Comparison of ENCODE assay signal across 20 cellular contexts in genomic region chr17:69949931-69950330, GRCh38.
"Had no signal": no experiment of that assay in that cellular context is flagged by ENCODE, and none has a peak within 500 bp of the region (broad histone marks: within the 10 kb centered on the region; RNA-seq: fewer than 3 reads in every experiment).

No MANE protein-coding gene starts in this region.

- H3K36me3 ChIP-seq: heart left ventricle, sigmoid colon, uterus, WERI-Rb-1 had no signal

- H3K4me3 ChIP-seq: heart left ventricle, sigmoid colon, uterus had no signal

- H3K27me3 ChIP-seq: heart left ventricle, sigmoid colon, uterus had no signal

- H3K27ac ChIP-seq: epithelial cell of prostate, heart left ventricle, sigmoid colon, uterus, WERI-Rb-1 had no signal

- ATAC-seq: activated CD8-positive, alpha-beta memory T cell treated with anti-CD3 and anti-CD28 coated beads, Interleukin-2, amount 10 ng/mL, durations not matched to agents 7 days and 5 days; activated CD8-positive, alpha-beta T cell treated with anti-CD3 and anti-CD28 coated beads for 36 hours; left cardiac atrium; stimulated activated naive B cell treated with anti-CD40 and anti-IgM and Interleukin-4, amounts not matched to agents 10 μg/mL and 1 μg/mL and 100 μg/mL, for 72 hours had no signal

- DNase-seq: activated CD4-positive, alpha-beta T cell treated with anti-CD3 and anti-CD28 coated beads, Interleukin-2, amount 10 ng/mL, durations not matched to agents 7 days and 5 days; activated CD4-positive, CD25-positive, alpha-beta regulatory T cell treated with anti-CD3 and anti-CD28 coated beads, Interleukin-2, amount 50 U/mL, for 72 hours; activated CD8-positive, alpha-beta memory T cell treated with anti-CD3 and anti-CD28 coated beads, Interleukin-2, amount 10 ng/mL, durations not matched to agents 7 days and 5 days; activated CD8-positive, alpha-beta T cell treated with anti-CD3 and anti-CD28 coated beads for 36 hours; activated gamma-delta T cell; activated T-cell treated with anti-CD3 and anti-CD28 coated beads for 4 hours; aorta; heart left ventricle; islet precursor cell; left cardiac atrium; mesenchymal stem cell; nucleus accumbens; sigmoid colon; stimulated activated CD4-positive, alpha-beta T cell treated with anti-CD3 and anti-CD28 coated beads, Interleukin-2, amount 100 ng/mL, for 48 hours; stimulated activated CD8-positive, alpha-beta memory T cell treated with anti-CD3 and anti-CD28 coated beads, Interleukin-4, amount 100 ng/mL, for 48 hours; stimulated activated naive B cell treated with anti-CD40 and anti-IgM and Interleukin-4, amounts not matched to agents 10 μg/mL and 1 μg/mL and 100 μg/mL, for 72 hours; trophoblast cell; uterus; WERI-Rb-1 had no signal

- H3K4me1 ChIP-seq: uterus had no signal

- H3K9me3 ChIP-seq: sigmoid colon, uterus had no signal
